In genomic region chr5:98942849-98943248, GRCh38 we compare ENCODE assay signal across 30 cellular contexts. TPM values are rescaled to one million over a fixed set of nuclear protein-coding genes. Genes with fewer than 3 reads are reported as not detected.
DNase-seq lines count a peak whose midpoint lies in the region; ATAC-seq lines count a peak whose summit lies in the region.
"Had no signal": no experiment of that assay in that cellular context is flagged by ENCODE, and none has a peak within 500 bp of the region (broad histone marks: within the 10 kb centered on the region; RNA-seq: fewer than 3 reads in every experiment).

No MANE protein-coding gene starts in this region.

- H4K8ac ChIP-seq in trophoblast cell (ENCODE audit: low read depth, low read length), result no peak overlapping the region

- H3K4me3 Mint-ChIP-seq in dendritic cell treated with granulocyte-macrophage colony-stimulating factor and Interleukin-4, amounts not matched to agents 40 ng/mL and 50 ng/mL, for 4 days, result no peak overlapping the region
- H3K4me3 Mint-ChIP-seq: activated CD4-positive, alpha-beta T cell treated with anti-CD3 and anti-CD28 coated beads, Interleukin-2, amount 10 ng/mL, durations not matched to agents 24 days and 14 days; stimulated activated naive B cell treated with anti-CD40 and anti-IgM and Interleukin-4, amounts not matched to agents 10 μg/mL and 1 μg/mL and 100 μg/mL, for 72 hours had no signal

- H3K4me1 ChIP-seq in trophoblast cell (ENCODE audit: control insufficient read depth in 1 of 2, insufficient read depth in 2 of 2, low read length in 2 of 2), result peaks cover 0 to 5% of the 10 kb centered on the region in 2 experiments

- H4K12ac ChIP-seq in trophoblast cell (ENCODE audit: low read depth, low read length), result no peak overlapping the region

- no peak overlapping the region for H3K4me2 ChIP-seq in trophoblast cell (ENCODE audit: low read length)

- H2BK12ac ChIP-seq in trophoblast cell (ENCODE audit: low read length), result no peak overlapping the region

- no peak overlapping the region for H3K4ac ChIP-seq in trophoblast cell (ENCODE audit: low read depth, low read length)

- H3K4me1 Mint-ChIP-seq in dendritic cell treated with granulocyte-macrophage colony-stimulating factor and Interleukin-4, amounts not matched to agents 40 ng/mL and 50 ng/mL, for 4 days (ENCODE audit: low read depth), result peaks cover 49% of the 10 kb centered on the region
- H3K4me1 Mint-ChIP-seq: activated CD4-positive, alpha-beta T cell treated with anti-CD3 and anti-CD28 coated beads, Interleukin-2, amount 10 ng/mL, durations not matched to agents 24 days and 14 days had no signal

- H3K9me3 ChIP-seq in trophoblast cell (ENCODE audit: insufficient read depth, low read depth, low read length) (no peaks in the 10 kb centered on the region), MG63 (no peaks in the 10 kb centered on the region)

- no peak overlapping the region for H2AK5ac ChIP-seq in trophoblast cell (ENCODE audit: low read length)

- no peak overlapping the region for H2AFZ ChIP-seq in trophoblast cell (ENCODE audit: insufficient read depth, low read length, poor library complexity)

- no peaks in the 10 kb centered on the region for H3K36me3 Mint-ChIP-seq in dendritic cell treated with granulocyte-macrophage colony-stimulating factor and Interleukin-4, amounts not matched to agents 40 ng/mL and 50 ng/mL, for 4 days (ENCODE audit: low read depth)
- H3K36me3 Mint-ChIP-seq: stimulated activated naive B cell treated with anti-CD40 and anti-IgM and Interleukin-4, amounts not matched to agents 10 μg/mL and 1 μg/mL and 100 μg/mL, for 72 hours had no signal

- no peaks in the 10 kb centered on the region for H3K36me3 ChIP-seq in trophoblast cell (ENCODE audit: control insufficient read depth in 1 of 2, insufficient read depth in 2 of 2, low read length in 2 of 2)
- no peaks in the 10 kb centered on the region for H3K36me3 ChIP-seq in MG63
- H3K36me3 ChIP-seq: brain microvascular endothelial cell had no signal

- H3K27me3 ChIP-seq in trophoblast cell (ENCODE audit: insufficient read depth, low read length) (no peaks in the 10 kb centered on the region), MG63 (no peaks in the 10 kb centered on the region)
- H3K27me3 ChIP-seq: brain microvascular endothelial cell had no signal

- H3K79me2 ChIP-seq in trophoblast cell (ENCODE audit: control insufficient read depth, insufficient read depth, low read length, poor library complexity), result no peaks in the 10 kb centered on the region

- DNase-seq in SIG-M5 treated with dmso at 0.1 percent for 504 hours (lab: John Stamatoyannopoulos, UW; ENCODE audit: unreplicated experiment), result peak; percentile 51
- no peak for DNase-seq in SIG-M5 (lab: John Stamatoyannopoulos, UW)
- peak; percentile 70 for DNase-seq in MV-4-11 (lab: John Stamatoyannopoulos, UW)
- DNase-seq in trophoblast cell, result peak; percentile 23 to 68
- DNase-seq in superior temporal gyrus (ENCODE audit: extremely low spot score), result no peak
- DNase-seq in MG63, result no peak
- DNase-seq: activated CD4-positive, alpha-beta T cell treated with anti-CD3 and anti-CD28 coated beads, Interleukin-2, amount 10 ng/mL, durations not matched to agents 24 days and 14 days; activated gamma-delta T cell; activated T-cell treated with anti-CD3 and anti-CD28 coated beads, Interleukin-2, amount 50 U/mL, for 1 hour; amniotic stem cell; brain microvascular endothelial cell; DMS53; effector CD4-positive, alpha-beta T cell; foreskin melanocyte; GF-D8; KBM-7; left colon; MM.1S; NCI-H1694; NCI-H526 treated with DMSO at 0.1 percent for 48 hours; SHP77 treated with DMSO at 0.1 percent for 48 hours; stimulated activated CD4-positive, alpha-beta T cell treated with anti-CD3 and anti-CD28 coated beads, Interleukin-15, amount 100 ng/mL, for 24 hours; stimulated activated naive B cell treated with anti-CD40 and anti-IgM and Interleukin-4, amounts not matched to agents 10 μg/mL and 1 μg/mL and 100 μg/mL, for 72 hours; SW 1271; T-helper 9 cell had no signal

- ATAC-seq in HG03432 (IDR thresholded peaks at IDR 0.05; ENCODE audit: unreplicated experiment), result no peak
- ATAC-seq: left colon; Panc1; sciatic nerve; stimulated activated naive B cell treated with anti-CD40 and anti-IgM and Interleukin-4, amounts not matched to agents 10 μg/mL and 1 μg/mL and 100 μg/mL, for 72 hours had no signal

- peak overlapping the region; percentile 0 for H3K27ac Mint-ChIP-seq in dendritic cell treated with granulocyte-macrophage colony-stimulating factor and Interleukin-4, amounts not matched to agents 40 ng/mL and 50 ng/mL, for 4 days
- H3K27ac Mint-ChIP-seq: activated CD4-positive, alpha-beta T cell treated with anti-CD3 and anti-CD28 coated beads, Interleukin-2, amount 10 ng/mL, durations not matched to agents 24 days and 14 days; stimulated activated naive B cell treated with anti-CD40 and anti-IgM and Interleukin-4, amounts not matched to agents 10 μg/mL and 1 μg/mL and 100 μg/mL, for 72 hours had no signal

- no CpG with 5 or more reads among the region's 3 CpGs for WGBS in trophoblast cell (ENCODE audit: extremely low coverage, insufficient coverage, insufficient read length)

- intact Hi-C loops in dendritic cell treated with granulocyte-macrophage colony-stimulating factor and Interleukin-4, amounts not matched to agents 40 ng/mL and 50 ng/mL, for 4 days (cut with micrococcal nuclease), result no loop called here

- H4K91ac ChIP-seq in trophoblast cell (ENCODE audit: low read depth, low read length), result no peak overlapping the region

- no peak overlapping the region for H3K18ac ChIP-seq in trophoblast cell (ENCODE audit: low read length)

- H3K4me3 ChIP-seq in trophoblast cell (ENCODE audit: low read depth, low read length), result no peak overlapping the region
- no peak overlapping the region for H3K4me3 ChIP-seq in MG63

- H3K9me3 Mint-ChIP-seq in dendritic cell treated with granulocyte-macrophage colony-stimulating factor and Interleukin-4, amounts not matched to agents 40 ng/mL and 50 ng/mL, for 4 days, result no peaks in the 10 kb centered on the region
- H3K9me3 Mint-ChIP-seq: activated CD4-positive, alpha-beta T cell treated with anti-CD3 and anti-CD28 coated beads, Interleukin-2, amount 10 ng/mL, durations not matched to agents 24 days and 14 days; stimulated activated naive B cell treated with anti-CD40 and anti-IgM and Interleukin-4, amounts not matched to agents 10 μg/mL and 1 μg/mL and 100 μg/mL, for 72 hours had no signal

- no peak overlapping the region for H2BK120ac ChIP-seq in trophoblast cell (ENCODE audit: insufficient read depth, low read length, poor library complexity)

- no peak overlapping the region for H3K27ac ChIP-seq in trophoblast cell (ENCODE audit: low read depth, low read length)
- H3K27ac ChIP-seq: 22Rv1, brain microvascular endothelial cell had no signal

- no peak overlapping the region for H3K14ac ChIP-seq in trophoblast cell (ENCODE audit: low read length)

- no peaks in the 10 kb centered on the region for H3K79me1 ChIP-seq in trophoblast cell (ENCODE audit: low read length)

- no peak overlapping the region for H3K9ac ChIP-seq in trophoblast cell (ENCODE audit: low read length)

- H3K27me3 Mint-ChIP-seq in dendritic cell treated with granulocyte-macrophage colony-stimulating factor and Interleukin-4, amounts not matched to agents 40 ng/mL and 50 ng/mL, for 4 days, result no peaks in the 10 kb centered on the region
- H3K27me3 Mint-ChIP-seq: activated CD4-positive, alpha-beta T cell treated with anti-CD3 and anti-CD28 coated beads, Interleukin-2, amount 10 ng/mL, durations not matched to agents 24 days and 14 days; stimulated activated naive B cell treated with anti-CD40 and anti-IgM and Interleukin-4, amounts not matched to agents 10 μg/mL and 1 μg/mL and 100 μg/mL, for 72 hours had no signal

- no peak overlapping the region for H2BK5ac ChIP-seq in trophoblast cell (ENCODE audit: low read depth, low read length, poor library complexity)

- no peak overlapping the region for H3K23ac ChIP-seq in trophoblast cell (ENCODE audit: low read length)

RNA-seq across cellular contexts. Expression of gene CHD1, which starts 14.0 kb away (rescaled TPM):
- 22.7 and 24.0 TPM in 2 replicates for polyA plus RNA-seq in trophoblast cell (2013)
- total RNA-seq in MG63 (2014; rRNA removed; shearing (Covaris generic); ENCODE audit: low replicate concordance), result 27.0 and 43.4 TPM in 2 replicates

Comparison
In these comparisons a context has a peak if more than half of its experiments do, and no peak if none do; other contexts are left out.
1. DNase-seq: peak in SIG-M5 treated with dmso at 0.1 percent for 504 hours (single experiment), MV-4-11 (single experiment) and trophoblast cell (2 of 2); none in SIG-M5 (single experiment), superior temporal gyrus (single experiment) and MG63 (single experiment).